Comparison of ENCODE assay signal across 8 cellular contexts in genomic region chr17:38868095-38868967, GRCh38. TPM values are rescaled to one million over a fixed set of nuclear protein-coding genes. Genes with fewer than 3 reads are reported as not detected.
DNase-seq lines count a peak whose midpoint lies in the region; TF ChIP-seq lines count a peak whose summit lies in the region.

No MANE protein-coding gene starts in this region.

- peaks cover 29% of the 10 kb centered on the region for H3K4me1 ChIP-seq in HUES48 (ENCODE audit: control insufficient read depth, insufficient read depth, low read length)
- H3K4me1 ChIP-seq in parathyroid adenoma = peaks cover 9% of the 10 kb centered on the region

- H3K4me3 Mint-ChIP-seq in activated CD4-positive, alpha-beta memory T cell treated with anti-CD3 and anti-CD28 coated beads for 36 hours = peak overlapping the region; percentile 87

- CTCF ChIA-PET in activated CD4-positive, alpha-beta memory T cell treated with anti-CD3 and anti-CD28 coated beads for 36 hours (lab: Charles Lee) = interaction anchor here (0.8 to 4.7 kb wide), 10 partner anchors 13 to 1451 kb away, joined by 3 to 24 read pairs (median 5); partner anchors contain the start of gene RPL23

- in situ Hi-C loops in Caki2 (cut with HindIII; ENCODE audit: low pct_unique_long_range_greater_than_20kb, low sequenced_read_pairs) = no loop called here

- peaks cover 38% of the 10 kb centered on the region for H3K4me1 Mint-ChIP-seq in activated CD4-positive, alpha-beta memory T cell treated with anti-CD3 and anti-CD28 coated beads for 36 hours (ENCODE audit: low read depth)

- H3K9me3 ChIP-seq in HUES48 (ENCODE audit: control insufficient read depth, insufficient read depth, low read length) (no peaks in the 10 kb centered on the region), parathyroid adenoma (ENCODE audit: control insufficient read depth, low read length) (no peaks in the 10 kb centered on the region)

- POLR2A ChIA-PET in activated CD4-positive, alpha-beta memory T cell treated with anti-CD3 and anti-CD28 coated beads for 36 hours (lab: Charles Lee) = interaction anchor here (0.6 to 7.1 kb wide), 7 partner anchors 13 to 166 kb away, joined by 3 to 97 read pairs (median 5); partner anchors contain the start of genes CWC25, MLLT6 and RPL23

- no peak for TF ChIP-seq CTCF in parathyroid adenoma (IDR thresholded peaks at IDR 0.05)

- peaks cover 10% of the 10 kb centered on the region for H3K79me2 ChIP-seq in parathyroid adenoma

- H3K27ac ChIP-seq in HUES48 (ENCODE audit: low read depth, low read length) = peak overlapping the region; percentile 96
- peak overlapping the region; percentile 78 for H3K27ac ChIP-seq in parathyroid adenoma

- peaks cover 3% of the 10 kb centered on the region; the same call in 1 of the 2 replicates for H3K36me3 ChIP-seq in HUES48 (ENCODE audit: control insufficient read depth, insufficient read depth, low read length)
- no peaks in the 10 kb centered on the region for H3K36me3 ChIP-seq in parathyroid adenoma (ENCODE audit: control insufficient read depth, insufficient read depth, low read length)

- peak; percentile 28 for DNase-seq in Caki2 (ENCODE audit: low read depth)
- peak; percentile 34 for DNase-seq in activated CD4-positive, alpha-beta memory T cell treated with anti-CD3 and anti-CD28 coated beads for 36 hours
- peak; percentile 43 for DNase-seq in globus pallidus (ENCODE audit: low spot score)
- DNase-seq in Ammon's horn (ENCODE audit: low spot score) = no peak
- no peak for DNase-seq in NCI-H1048 (lab: John Stamatoyannopoulos, UW)
- no peak for DNase-seq in NCI-H226

- intact Hi-C loops in activated CD4-positive, alpha-beta memory T cell treated with anti-CD3 and anti-CD28 coated beads for 36 hours (cut with micrococcal nuclease) = loop anchor here (10.0 kb wide), 1 partner anchor 226 kb away; no protein-coding TSS in a partner anchor

- H3K27ac Mint-ChIP-seq in activated CD4-positive, alpha-beta memory T cell treated with anti-CD3 and anti-CD28 coated beads for 36 hours = peak overlapping the region; percentile 96

- H3K36me3 Mint-ChIP-seq in activated CD4-positive, alpha-beta memory T cell treated with anti-CD3 and anti-CD28 coated beads for 36 hours = peaks cover 19% of the 10 kb centered on the region

- H3K9me3 Mint-ChIP-seq in activated CD4-positive, alpha-beta memory T cell treated with anti-CD3 and anti-CD28 coated beads for 36 hours = no peaks in the 10 kb centered on the region

- H3K4me3 ChIP-seq in HUES48 (ENCODE audit: low read depth, low read length) (peak overlapping the region; percentile 100), parathyroid adenoma (ENCODE audit: low read depth, low read length) (peak overlapping the region; percentile 99)

- H3K9ac ChIP-seq in HUES48 (ENCODE audit: low read depth, low read length) = peak overlapping the region; percentile 56
- no peak overlapping the region for H3K9ac ChIP-seq in parathyroid adenoma

- peaks cover 2% of the 10 kb centered on the region for H3K27me3 Mint-ChIP-seq in activated CD4-positive, alpha-beta memory T cell treated with anti-CD3 and anti-CD28 coated beads for 36 hours

- peak overlapping the region; percentile 95 for H3K4me2 ChIP-seq in parathyroid adenoma (ENCODE audit: low read length)

- H3K27me3 ChIP-seq in HUES48 (ENCODE audit: control insufficient read depth, insufficient read depth, low read length) = no peaks in the 10 kb centered on the region
- H3K27me3 ChIP-seq in parathyroid adenoma (ENCODE audit: control insufficient read depth, insufficient read depth, low read length) = no peaks in the 10 kb centered on the region

- peak overlapping the region; percentile 75 for H2AFZ ChIP-seq in parathyroid adenoma

RNA-seq across cellular contexts. Expression of gene LASP1, which starts 1.5 kb away (rescaled TPM):
- 310 and 333 TPM in 2 replicates for total RNA-seq in Caki2 (2014; rRNA removed; shearing (Covaris generic); ENCODE audit: low replicate concordance)
- total RNA-seq in activated CD4-positive, alpha-beta memory T cell treated with anti-CD3 and anti-CD28 coated beads for 36 hours = 100 to 1,000 TPM; 134 to 139 TPM

RNA-seq across cellular contexts. Expression of gene RPL23, which starts 14.8 kb away (rescaled TPM):
- 1,156 and 1,210 TPM in 2 replicates for total RNA-seq in Caki2 (2014; rRNA removed; shearing (Covaris generic); ENCODE audit: low replicate concordance)
- total RNA-seq in activated CD4-positive, alpha-beta memory T cell treated with anti-CD3 and anti-CD28 coated beads for 36 hours = 1,000 to 10,000 TPM; 1,774 to 1,791 TPM

RNA-seq across cellular contexts. Expression of gene CWC25, which starts 43.2 kb away (rescaled TPM):
- total RNA-seq in Caki2 (2014; rRNA removed; shearing (Covaris generic); ENCODE audit: low replicate concordance) = 15.2 and 21.9 TPM in 2 replicates
- total RNA-seq in activated CD4-positive, alpha-beta memory T cell treated with anti-CD3 and anti-CD28 coated beads for 36 hours = 10 to 100 TPM; 21.1 to 21.5 TPM

Comparison
In these comparisons a context has a peak if more than half of its experiments do, and no peak if none do; other contexts are left out.
1. DNase-seq: peak in Caki2 (single experiment), activated CD4-positive, alpha-beta memory T cell treated with anti-CD3 and anti-CD28 coated beads for 36 hours (single experiment) and globus pallidus (single experiment); none in Ammon's horn (single experiment), NCI-H1048 (single experiment) and NCI-H226 (single experiment).